Comparison of ENCODE assay signal across 6 cellular contexts in the genomic region with DNA sequence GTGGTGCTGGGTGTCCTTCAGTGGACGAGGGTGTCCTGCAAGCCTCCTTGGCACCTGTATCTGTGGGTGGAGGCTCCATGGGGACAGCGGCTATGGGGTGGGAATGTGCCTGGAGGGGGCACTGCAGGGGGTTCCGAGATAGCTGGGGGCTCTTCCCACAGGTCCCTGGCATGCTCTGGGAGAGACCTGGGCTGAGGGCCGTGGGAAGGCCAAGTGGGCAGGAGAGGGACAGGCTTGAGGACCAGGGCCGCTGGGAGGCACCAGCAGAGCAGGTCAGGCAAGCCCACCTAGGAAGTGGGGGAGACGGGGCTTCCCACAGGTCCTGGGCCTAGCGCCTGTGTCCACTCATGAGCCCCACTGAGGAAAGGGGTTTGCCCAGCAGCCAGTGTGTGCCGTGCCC.
"Had no signal": no experiment of that assay in that cellular context is flagged by ENCODE, and none has a peak within 500 bp of the region (broad histone marks: within the 10 kb centered on the region; RNA-seq: fewer than 3 reads in every experiment).

No MANE protein-coding gene starts in this region.

- H3K4me3 ChIP-seq: GM23338, HAP-1, K562 had no signal

- H3K9me3 ChIP-seq: HAP-1 had no signal

- H3K36me3 ChIP-seq: HAP-1 had no signal

- DNase-seq: H7, IMR-90 had no signal

- ATAC-seq: GM23338, HCT116, K562 had no signal

- H2AFZ ChIP-seq: GM23338 had no signal

- H3K4me2 ChIP-seq: GM23338 had no signal
